1 cellular context compared by ENCODE assay signal in the genomic region with DNA sequence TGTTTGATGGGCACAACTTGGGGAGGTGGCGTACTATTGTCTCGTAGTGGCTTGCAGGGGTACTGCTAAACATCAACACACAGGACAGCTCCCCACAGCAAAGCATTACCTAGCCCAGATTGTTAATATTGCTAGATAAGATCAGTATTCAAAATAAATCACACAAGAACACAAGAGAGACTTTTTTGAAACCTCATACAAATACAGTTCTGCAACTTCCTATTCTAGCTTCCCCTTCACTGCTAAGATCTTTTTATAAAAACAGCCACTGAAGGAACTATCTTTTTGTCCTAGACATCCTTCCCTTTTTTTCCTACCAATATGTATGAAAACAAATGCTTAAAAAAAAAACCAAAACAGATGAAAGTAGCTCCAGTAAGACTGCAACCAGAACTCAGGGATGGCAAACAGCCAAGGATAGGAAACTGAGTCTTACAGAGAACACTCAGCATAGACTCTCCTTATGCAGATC.
TF ChIP-seq lines count a peak whose summit lies in the region.

No MANE protein-coding gene starts in this region.

TF ChIP-seq in SK-N-SH, 30 proteins besides CTCF, POLR2A, EP300 and RAD21 (continued from another document):
- no peak for TF ChIP-seq IRF3 (IDR thresholded peaks at IDR 0.05; ENCODE audit: low read depth, low read length)
- TF ChIP-seq JUND (IDR thresholded peaks at IDR 0.05), result no peak
- no peak for TF ChIP-seq FOXJ3 (CRISPR knock-in tag; IDR thresholded peaks at IDR 0.05)
TF ChIP-seq in SK-N-SH: peak in this region for 4.
